1 cellular context compared by ENCODE assay signal in the genomic region with DNA sequence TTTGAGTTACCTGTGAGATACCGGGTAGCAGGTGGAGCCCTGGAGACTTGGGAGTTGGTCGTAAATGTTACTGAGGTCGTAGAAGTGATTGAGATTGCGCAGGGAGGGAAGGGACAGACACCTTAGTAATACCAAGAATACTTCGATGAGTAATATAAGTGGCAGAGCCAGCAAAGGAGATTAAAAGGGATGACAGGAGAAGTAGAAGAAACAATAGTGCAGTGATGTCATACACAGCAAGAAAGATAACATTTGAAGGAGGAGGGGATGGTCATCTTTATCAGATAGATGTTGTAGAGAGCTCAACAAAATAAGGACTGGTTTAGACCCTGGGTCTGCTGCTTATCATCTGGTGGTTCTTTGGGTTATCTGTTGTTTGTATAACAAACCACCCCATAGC.
TF ChIP-seq lines count a peak whose summit lies in the region.

No MANE protein-coding gene starts in this region.

TF ChIP-seq in endothelial cell of umbilical vein, 7 proteins besides CTCF, POLR2A, EP300 and RAD21:
- TF ChIP-seq POLR2AphosphoS5 (IDR thresholded peaks at IDR 0.05; ENCODE audit: insufficient read depth, low read depth, low read length) (no peak), GATA2 (IDR thresholded peaks at IDR 0.05; ENCODE audit: insufficient read depth, insufficient read length, low read depth, low read length) (no peak), EZH2 (IDR thresholded peaks at IDR 0.05; ENCODE audit: borderline replicate concordance, low read depth, low read length, severe bottlenecking) (no peak)
- TF ChIP-seq, protein P1, sequence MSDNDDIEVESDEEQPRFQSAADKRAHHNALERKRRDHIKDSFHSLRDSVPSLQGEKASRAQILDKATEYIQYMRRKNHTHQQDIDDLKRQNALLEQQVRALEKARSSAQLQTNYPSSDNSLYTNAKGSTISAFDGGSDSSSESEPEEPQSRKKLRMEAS (IDR thresholded peaks at IDR 0.05; ENCODE audit: insufficient read depth, insufficient read length): no peak
